ENCODE assay signal across 16 cellular contexts in the genomic region with DNA sequence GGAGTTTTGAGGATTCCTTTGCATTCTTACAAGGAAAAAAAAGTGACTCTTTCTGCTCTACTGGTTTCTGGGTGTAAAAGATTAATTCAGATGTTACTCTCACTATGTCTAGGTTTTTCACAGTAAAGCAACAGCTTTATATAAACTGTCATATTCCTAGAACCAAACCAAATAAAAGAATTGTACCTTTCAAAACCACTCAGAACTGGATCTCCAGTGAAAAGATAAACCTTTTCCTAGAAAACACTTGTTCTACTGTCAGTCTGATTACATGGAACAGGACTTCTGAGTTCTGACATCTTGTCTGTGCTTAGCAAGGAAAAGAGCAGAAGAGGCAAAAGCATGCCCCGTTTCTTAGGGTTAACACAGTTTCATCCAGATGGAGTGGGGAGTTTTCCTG. TPM values are rescaled to one million over a fixed set of nuclear protein-coding genes. Genes with fewer than 3 reads are reported as not detected.
DNase-seq lines count a peak whose midpoint lies in the region; ATAC-seq, FAIRE-seq and TF ChIP-seq lines count a peak whose summit lies in the region.
"Had no signal": no experiment of that assay in that cellular context is flagged by ENCODE, and none has a peak within 500 bp of the region (broad histone marks: within the 10 kb centered on the region; RNA-seq: fewer than 3 reads in every experiment).

No MANE protein-coding gene starts in this region.

- in situ Hi-C loops in K562 (cut with MboI), result loop anchor here (5.0 to 25.0 kb wide), 3 partner anchors 119 to 709 kb away; no protein-coding TSS in a partner anchor

- CTCF ChIA-PET in activated CD8-positive, alpha-beta memory T cell treated with anti-CD3 and anti-CD28 coated beads, Interleukin-2, amount 10 ng/mL, durations not matched to agents 7 days and 5 days (lab: Charles Lee), result interaction anchor here (1.2 to 1.7 kb wide), 2 partner anchors 40 to 123 kb away, joined by 4 read pairs; partner anchors contain the start of gene FNIP2
- CTCF ChIA-PET in K562 (lab: Yijun Ruan, JAX; ENCODE audit: low intra/inter-chr PET ratio), result no interaction called here

- H3K9me3 Mint-ChIP-seq in activated CD8-positive, alpha-beta memory T cell treated with anti-CD3 and anti-CD28 coated beads, Interleukin-2, amount 10 ng/mL, durations not matched to agents 7 days and 5 days (ENCODE audit: low read depth), result no peaks in the 10 kb centered on the region
- H3K9me3 Mint-ChIP-seq in GM23338, result no peaks in the 10 kb centered on the region
- H3K9me3 Mint-ChIP-seq: CD8-positive, alpha-beta memory T cell had no signal

- H3K27me3 ChIP-seq in GM23338 (ENCODE audit: insufficient read depth), result no peaks in the 10 kb centered on the region
- no peaks in the 10 kb centered on the region for H3K27me3 ChIP-seq in K562 (ENCODE audit: control insufficient read depth in 2 of 2, insufficient read depth in 2 of 2, low read length in 2 of 2)
- H3K27me3 ChIP-seq: BLaER1 had no signal

- H3K27ac ChIP-seq in GM23338 (ENCODE audit: low read depth) (no peak overlapping the region), K562 (ENCODE audit: extremely low read depth, low read depth, low read length) (no peak overlapping the region)
- H3K27ac ChIP-seq: BLaER1 had no signal

- H3K4me1 Mint-ChIP-seq in activated CD8-positive, alpha-beta memory T cell treated with anti-CD3 and anti-CD28 coated beads, Interleukin-2, amount 10 ng/mL, durations not matched to agents 7 days and 5 days, result peaks cover 48% of the 10 kb centered on the region
- H3K4me1 Mint-ChIP-seq in GM23338, result peaks cover 6% of the 10 kb centered on the region; the same call in 1 of the 3 replicates

- no peak for DNase-seq in activated CD8-positive, alpha-beta memory T cell treated with anti-CD3 and anti-CD28 coated beads, Interleukin-2, amount 10 ng/mL, durations not matched to agents 7 days and 5 days
- DNase-seq in activated CD8-positive, alpha-beta memory T cell treated with anti-CD3 and anti-CD28 coated beads, Interleukin-2, amount 50 U/mL, for 48 hours, result no peak
- no peak for DNase-seq in GM23338 (ENCODE audit: low spot score)
- DNase-seq in K562 (ENCODE audit: extremely low read depth in 1 of 4, low spot score in 3 of 4), result no peak
- DNase-seq in NCI-H128 (lab: John Stamatoyannopoulos, UW; ENCODE audit: unreplicated experiment), result no peak
- DNase-seq in inferior parietal cortex (ENCODE audit: extremely low spot score), result no peak
- DNase-seq: 8988T; AML-193; Caco-2; CD8-positive, alpha-beta memory T cell; DMS53; GF-D8 had no signal

- no peaks in the 10 kb centered on the region for H3K36me3 ChIP-seq in GM23338 (ENCODE audit: insufficient read depth)
- no peaks in the 10 kb centered on the region for H3K36me3 ChIP-seq in K562 (ENCODE audit: control insufficient read depth, insufficient read depth, low read length)
- H3K36me3 ChIP-seq: BLaER1, HAP-1 had no signal

- TF ChIP-seq EP300 in K562 (IDR thresholded peaks at IDR 0.05; ENCODE audit: low read length), result no peak

- POLR2A ChIA-PET in K562 (lab: Yijun Ruan, JAX), result no interaction called here

- H3K9me2 ChIP-seq in GM23338 (ENCODE audit: insufficient read depth), result no peaks in the 10 kb centered on the region

- H3K4me1 ChIP-seq in GM23338 (ENCODE audit: insufficient read depth) (0 out of 2 replicates have a peak, but pooled peaks cover 4% of the 10 kb centered on the region), K562 (replicated peaks in 1 of 2; ENCODE audit: control insufficient read depth in 2 of 2, insufficient read depth in 2 of 2, low read length in 2 of 2) (no peaks in the 10 kb centered on the region; a peak in 2 of 5 replicates)
- H3K4me1 ChIP-seq: Caco-2 had no signal

- H3K4me2 ChIP-seq in GM23338 (peak overlapping the region; percentile 41; the same call in 1 of the 2 replicates), K562 (ENCODE audit: insufficient read depth, low read length) (no peak overlapping the region)
- H3K4me2 ChIP-seq: BLaER1 had no signal

- no peak for TF ChIP-seq RAD21 in K562 (CRISPR knock-in tag; conservative IDR thresholded peaks at IDR 0.05 in 1 of 2, IDR thresholded peaks at IDR 0.05 in 1 of 2)

- no peak for TF ChIP-seq CTCF in GM23338 (conservative IDR thresholded peaks at IDR 0.05; ENCODE audit: low read depth in 2 of 2)
- TF ChIP-seq CTCF in K562 (IDR thresholded peaks at IDR 0.05 in 2 of 3, conservative IDR thresholded peaks at IDR 0.05 in 1 of 3; ENCODE audit: insufficient read depth in 2 of 3, low read depth in 1 of 3, low read length in 3 of 3), result no peak

- H3K79me2 ChIP-seq in GM23338 (replicated peaks; ENCODE audit: insufficient read depth) (no peaks in the 10 kb centered on the region), K562 (ENCODE audit: control insufficient read depth, insufficient read depth, low read length) (0 out of 3 replicates have a peak, but pooled peaks cover 2% of the 10 kb centered on the region)

- H3K9me3 ChIP-seq in K562 (replicated peaks; ENCODE audit: control insufficient read depth, insufficient read depth, low read depth, low read length), result no peaks in the 10 kb centered on the region
- H3K9me3 ChIP-seq: BLaER1, Caco-2, HAP-1 had no signal

- no peak overlapping the region for H3K4me3 Mint-ChIP-seq in activated CD8-positive, alpha-beta memory T cell treated with anti-CD3 and anti-CD28 coated beads, Interleukin-2, amount 10 ng/mL, durations not matched to agents 7 days and 5 days
- no peak overlapping the region for H3K4me3 Mint-ChIP-seq in GM23338
- H3K4me3 Mint-ChIP-seq: CD8-positive, alpha-beta memory T cell had no signal

- 0 out of 2 replicates have a peak, but pooled peaks cover 3% of the 10 kb centered on the region for H3F3A ChIP-seq in GM23338 (replicated peaks; ENCODE audit: low read depth)

- intact Hi-C loops in K562 (cut with micrococcal nuclease), result loop anchor here (2.0 kb wide), 1 partner anchor 41 kb away; the partner anchor contains the start of gene FNIP2

- no TSS peak for BruUV-seq in K562 (replicated peaks; lab: Mats Ljungman, UMichigan)

- H3K4me3 ChIP-seq in GM23338 (no peak overlapping the region), K562 (no peak overlapping the region)
- H3K4me3 ChIP-seq: BLaER1, HAP-1 had no signal

- peak overlapping the region; percentile 3 for H3K27ac Mint-ChIP-seq in activated CD8-positive, alpha-beta memory T cell treated with anti-CD3 and anti-CD28 coated beads, Interleukin-2, amount 10 ng/mL, durations not matched to agents 7 days and 5 days
- no peak overlapping the region for H3K27ac Mint-ChIP-seq in GM23338
- H3K27ac Mint-ChIP-seq: CD8-positive, alpha-beta memory T cell had no signal

- no peak for FAIRE-seq in K562 (lab: Jason Lieb, UNC)
- FAIRE-seq: GM19239, H1 had no signal

- no peak overlapping the region for H3K9ac ChIP-seq in K562 (ENCODE audit: insufficient read depth in 1 of 2, low read depth in 2 of 2, low read length in 2 of 2)
- H3K9ac ChIP-seq: BLaER1 had no signal

- H4K20me1 ChIP-seq in GM23338 (replicated peaks; ENCODE audit: insufficient read depth), result no peaks in the 10 kb centered on the region
- no peaks in the 10 kb centered on the region for H4K20me1 ChIP-seq in K562 (replicated peaks; ENCODE audit: control insufficient read depth, insufficient read depth, low read length)
- H4K20me1 ChIP-seq: BLaER1 had no signal

- peaks cover 15% of the 10 kb centered on the region for H3K27me3 Mint-ChIP-seq in activated CD8-positive, alpha-beta memory T cell treated with anti-CD3 and anti-CD28 coated beads, Interleukin-2, amount 10 ng/mL, durations not matched to agents 7 days and 5 days
- H3K27me3 Mint-ChIP-seq in GM23338 (ENCODE audit: insufficient read depth, low read depth, poor library complexity), result peaks cover 2% of the 10 kb centered on the region

- peak overlapping the region; percentile 90; the same call in 1 of the 2 replicates for H2AFZ ChIP-seq in GM23338
- peak overlapping the region; percentile 16; the same call in 1 of the 2 replicates for H2AFZ ChIP-seq in K562 (ENCODE audit: low read depth, low read length)

- H3K9me1 ChIP-seq in K562 (ENCODE audit: control insufficient read depth, insufficient read depth, low read length), result no peaks in the 10 kb centered on the region

- peaks cover 5% of the 10 kb centered on the region for H3K36me3 Mint-ChIP-seq in activated CD8-positive, alpha-beta memory T cell treated with anti-CD3 and anti-CD28 coated beads, Interleukin-2, amount 10 ng/mL, durations not matched to agents 7 days and 5 days
- no peaks in the 10 kb centered on the region for H3K36me3 Mint-ChIP-seq in GM23338 (ENCODE audit: low read depth)

- 0% methylated on average over 1 of the region's 1 CpG for WGBS in K562 (ENCODE audit: insufficient coverage, low coverage, missing lambda C conversion rate)

- TF ChIP-seq POLR2A in K562 (conservative IDR thresholded peaks at IDR 0.05), result no peak

- ATAC-seq in activated CD8-positive, alpha-beta memory T cell treated with anti-CD3 and anti-CD28 coated beads, Interleukin-2, amount 10 ng/mL, durations not matched to agents 7 days and 5 days, result no peak
- ATAC-seq in GM23338 (no peak), K562 (no peak)

RNA-seq across cellular contexts. Expression of gene PPID, which starts 5.1 kb away (rescaled TPM):
- 10 to 100 TPM; 39.4 to 43.9 TPM for total RNA-seq in activated CD8-positive, alpha-beta memory T cell treated with anti-CD3 and anti-CD28 coated beads, Interleukin-2, amount 10 ng/mL, durations not matched to agents 7 days and 5 days
- total RNA-seq in GM23338 (2014; rRNA removed; shearing (Covaris generic)), result 52.5 and 56.6 TPM in 2 replicates
- polyA plus RNA-seq in GM23338 (2016; fragmentation: Nextera tagmentation; extraction: Ambion mirVana) (60.9 and 66.2 TPM in 2 replicates), K562 (2011; rRNA removed) (29.0 and 46.5 TPM in 2 replicates), K562 (2014; fragmentation: Illumina TruSeq; extraction: Trizol) (122 and 160 TPM in 2 replicates), K562 (2014; fragmentation: Nextera tagmentation; extraction: Ambion mirVana) (100 to 1,000 TPM in 1 of 2 experiments, 10 to 100 TPM in 1; 57.5 to 135 TPM), K562 (2014; rRNA removed) (90.9 and 98.6 TPM in 2 replicates)
- 13.7 and 37.1 TPM in 2 replicates for total RNA-seq in K562 (2011; cell fraction: chromatin; rRNA removed; ENCODE audit: low replicate concordance)
- total RNA-seq in K562 (2011; cell fraction: nucleolus; rRNA removed), result 9.2 and 10.5 TPM in 2 replicates
- total RNA-seq in K562 (2011; cell fraction: nucleoplasm; rRNA removed), result 24.2 and 45.6 TPM in 2 replicates
- total RNA-seq in K562 (2014; rRNA removed) (70.3 and 73.7 TPM in 2 replicates), K562 (2014; rRNA removed; fragmentation: Illumina TruSeq; extraction: Trizol) (112 and 113 TPM in 2 replicates), K562 (2015; rRNA removed; fragmentation: Illumina TruSeq; extraction: Trizol) (110 and 125 TPM in 2 replicates), K562 (2021) (49.3 and 51.7 TPM in 2 replicates)
- 28.5 and 32.8 TPM in 2 replicates for polyA plus RNA-seq in K562 (2011; cell fraction: cytosol; rRNA removed)
- polyA plus RNA-seq in K562 (2011; cell fraction: nucleus; rRNA removed), result 16.4 and 17.8 TPM in 2 replicates
- 44.4 and 60.2 TPM in 2 replicates for polyA plus RNA-seq in K562 (2012)
- polyA minus RNA-seq in K562 (2011; rRNA and poly(A)+ RNA removed), result 23.9 and 24.5 TPM in 2 replicates
- polyA minus RNA-seq in K562 (2011; cell fraction: cytosol; rRNA and poly(A)+ RNA removed), result 16.5 and 16.6 TPM in 2 replicates
- polyA minus RNA-seq in K562 (2011; cell fraction: nucleus; rRNA and poly(A)+ RNA removed), result 9.8 and 16.8 TPM in 2 replicates

RNA-seq across cellular contexts. Expression of gene FNIP2, which starts 40.6 kb away (rescaled TPM):
- 10 to 100 TPM; 12.3 to 17.1 TPM for total RNA-seq in activated CD8-positive, alpha-beta memory T cell treated with anti-CD3 and anti-CD28 coated beads, Interleukin-2, amount 10 ng/mL, durations not matched to agents 7 days and 5 days
- total RNA-seq in GM23338 (2014; rRNA removed; shearing (Covaris generic)), result 17.2 and 32.4 TPM in 2 replicates
- polyA plus RNA-seq in GM23338 (2016; fragmentation: Nextera tagmentation; extraction: Ambion mirVana), result 2.7 TPM in 2 replicates
- 19.6 and 35.6 TPM in 2 replicates for total RNA-seq in K562 (2011; cell fraction: chromatin; rRNA removed; ENCODE audit: low replicate concordance)
- 6.0 and 7.4 TPM in 2 replicates for total RNA-seq in K562 (2011; cell fraction: nucleolus; rRNA removed)
- total RNA-seq in K562 (2011; cell fraction: nucleoplasm; rRNA removed), result 18.3 and 23.7 TPM in 2 replicates
- 6.3 and 7.3 TPM in 2 replicates for total RNA-seq in K562 (2014; rRNA removed)
- total RNA-seq in K562 (2014; rRNA removed; fragmentation: Illumina TruSeq; extraction: Trizol), result 11.7 and 12.4 TPM in 2 replicates
- 14.5 and 15.5 TPM in 2 replicates for total RNA-seq in K562 (2015; rRNA removed; fragmentation: Illumina TruSeq; extraction: Trizol)
- 9.7 and 11.6 TPM in 2 replicates for total RNA-seq in K562 (2021)
- polyA plus RNA-seq in K562 (2011; rRNA removed), result 5.5 and 8.3 TPM in 2 replicates
- 2.4 and 3.9 TPM in 2 replicates for polyA plus RNA-seq in K562 (2011; cell fraction: cytosol; rRNA removed)
- polyA plus RNA-seq in K562 (2011; cell fraction: nucleus; rRNA removed), result 4.0 and 5.3 TPM in 2 replicates
- 6.9 and 9.7 TPM in 2 replicates for polyA plus RNA-seq in K562 (2012)
- 7.9 and 8.7 TPM in 2 replicates for polyA plus RNA-seq in K562 (2014; fragmentation: Illumina TruSeq; extraction: Trizol)
- polyA plus RNA-seq in K562 (2014; fragmentation: Nextera tagmentation; extraction: Ambion mirVana), result 1 to 10 TPM; 1.7 to 2.8 TPM
- polyA plus RNA-seq in K562 (2014; rRNA removed), result 4.9 and 6.3 TPM in 2 replicates
- 19.4 and 22.2 TPM in 2 replicates for polyA minus RNA-seq in K562 (2011; rRNA and poly(A)+ RNA removed)
- 6.7 and 9.5 TPM in 2 replicates for polyA minus RNA-seq in K562 (2011; cell fraction: cytosol; rRNA and poly(A)+ RNA removed)
- polyA minus RNA-seq in K562 (2011; cell fraction: nucleus; rRNA and poly(A)+ RNA removed), result 7.5 and 9.8 TPM in 2 replicates

RNA-seq across cellular contexts. Expression of gene ETFDH, which starts 56.2 kb away (rescaled TPM):
- 10 to 100 TPM; 22.0 to 30.4 TPM for total RNA-seq in activated CD8-positive, alpha-beta memory T cell treated with anti-CD3 and anti-CD28 coated beads, Interleukin-2, amount 10 ng/mL, durations not matched to agents 7 days and 5 days
- total RNA-seq in GM23338 (2014; rRNA removed; shearing (Covaris generic)), result 9.2 and 11.4 TPM in 2 replicates
- 13.7 and 17.7 TPM in 2 replicates for polyA plus RNA-seq in GM23338 (2016; fragmentation: Nextera tagmentation; extraction: Ambion mirVana)
- total RNA-seq in K562 (2011; cell fraction: chromatin; rRNA removed; ENCODE audit: low replicate concordance), result 14.8 and 56.4 TPM in 2 replicates
- 8.2 and 12.4 TPM in 2 replicates for total RNA-seq in K562 (2011; cell fraction: nucleolus; rRNA removed)
- 20.1 and 25.6 TPM in 2 replicates for total RNA-seq in K562 (2011; cell fraction: nucleoplasm; rRNA removed)
- 15.7 and 16.0 TPM in 2 replicates for total RNA-seq in K562 (2014; rRNA removed)
- 25.9 and 30.4 TPM in 2 replicates for total RNA-seq in K562 (2014; rRNA removed; fragmentation: Illumina TruSeq; extraction: Trizol)
- total RNA-seq in K562 (2015; rRNA removed; fragmentation: Illumina TruSeq; extraction: Trizol), result 24.9 and 26.7 TPM in 2 replicates
- total RNA-seq in K562 (2021), result 21.1 and 21.7 TPM in 2 replicates
- 21.9 and 29.8 TPM in 2 replicates for polyA plus RNA-seq in K562 (2011; rRNA removed)
- polyA plus RNA-seq in K562 (2011; cell fraction: cytosol; rRNA removed), result 10.7 and 15.5 TPM in 2 replicates
- polyA plus RNA-seq in K562 (2011; cell fraction: nucleus; rRNA removed), result 23.8 and 26.2 TPM in 2 replicates
- 13.9 and 19.5 TPM in 2 replicates for polyA plus RNA-seq in K562 (2012)
- polyA plus RNA-seq in K562 (2014; fragmentation: Illumina TruSeq; extraction: Trizol), result 26.2 and 33.6 TPM in 2 replicates
- polyA plus RNA-seq in K562 (2014; fragmentation: Nextera tagmentation; extraction: Ambion mirVana), result 10 to 100 TPM; 14.6 to 25.1 TPM
- polyA plus RNA-seq in K562 (2014; rRNA removed), result 27.3 and 30.7 TPM in 2 replicates
- 15.3 and 19.3 TPM in 2 replicates for polyA minus RNA-seq in K562 (2011; rRNA and poly(A)+ RNA removed)
- 9.8 and 9.9 TPM in 2 replicates for polyA minus RNA-seq in K562 (2011; cell fraction: cytosol; rRNA and poly(A)+ RNA removed)
- 5.4 and 14.3 TPM in 2 replicates for polyA minus RNA-seq in K562 (2011; cell fraction: nucleus; rRNA and poly(A)+ RNA removed)

RNA-seq across cellular contexts. Expression of gene C4orf46, which starts 56.6 kb away (rescaled TPM):
- 10 to 100 TPM; 17.9 to 20.2 TPM for total RNA-seq in activated CD8-positive, alpha-beta memory T cell treated with anti-CD3 and anti-CD28 coated beads, Interleukin-2, amount 10 ng/mL, durations not matched to agents 7 days and 5 days
- 41.5 and 51.5 TPM in 2 replicates for total RNA-seq in GM23338 (2014; rRNA removed; shearing (Covaris generic))
- polyA plus RNA-seq in GM23338 (2016; fragmentation: Nextera tagmentation; extraction: Ambion mirVana), result 18.9 and 23.9 TPM in 2 replicates
- total RNA-seq in K562 (2011; cell fraction: chromatin; rRNA removed; ENCODE audit: low replicate concordance), result 9.3 and 18.6 TPM in 2 replicates
- total RNA-seq in K562 (2011; cell fraction: nucleolus; rRNA removed), result 7.3 and 7.8 TPM in 2 replicates
- 21.6 and 40.2 TPM in 2 replicates for total RNA-seq in K562 (2011; cell fraction: nucleoplasm; rRNA removed)
- 9.7 and 12.9 TPM in 2 replicates for total RNA-seq in K562 (2014; rRNA removed)
- total RNA-seq in K562 (2014; rRNA removed; fragmentation: Illumina TruSeq; extraction: Trizol), result 20.7 and 22.9 TPM in 2 replicates
- total RNA-seq in K562 (2015; rRNA removed; fragmentation: Illumina TruSeq; extraction: Trizol), result 15.7 and 18.5 TPM in 2 replicates
- 13.7 and 17.0 TPM in 2 replicates for total RNA-seq in K562 (2021)
- 19.6 and 22.8 TPM in 2 replicates for polyA plus RNA-seq in K562 (2011; rRNA removed)
- 6.0 and 11.1 TPM in 2 replicates for polyA plus RNA-seq in K562 (2011; cell fraction: cytosol; rRNA removed)
- 12.7 and 19.8 TPM in 2 replicates for polyA plus RNA-seq in K562 (2011; cell fraction: nucleus; rRNA removed)
- 10.1 and 14.7 TPM in 2 replicates for polyA plus RNA-seq in K562 (2012)
- polyA plus RNA-seq in K562 (2014; fragmentation: Illumina TruSeq; extraction: Trizol), result 20.8 and 24.4 TPM in 2 replicates
- 10 to 100 TPM; 11.6 to 11.7 TPM for polyA plus RNA-seq in K562 (2014; fragmentation: Nextera tagmentation; extraction: Ambion mirVana)
- polyA plus RNA-seq in K562 (2014; rRNA removed), result 13.3 and 17.8 TPM in 2 replicates
- polyA minus RNA-seq in K562 (2011; rRNA and poly(A)+ RNA removed), result 13.5 and 15.9 TPM in 2 replicates
- polyA minus RNA-seq in K562 (2011; cell fraction: cytosol; rRNA and poly(A)+ RNA removed), result 5.5 and 6.5 TPM in 2 replicates
- 2.2 and 5.3 TPM in 2 replicates for polyA minus RNA-seq in K562 (2011; cell fraction: nucleus; rRNA and poly(A)+ RNA removed)
